ENCODE assay signal across 12 cellular contexts in the genomic region with DNA sequence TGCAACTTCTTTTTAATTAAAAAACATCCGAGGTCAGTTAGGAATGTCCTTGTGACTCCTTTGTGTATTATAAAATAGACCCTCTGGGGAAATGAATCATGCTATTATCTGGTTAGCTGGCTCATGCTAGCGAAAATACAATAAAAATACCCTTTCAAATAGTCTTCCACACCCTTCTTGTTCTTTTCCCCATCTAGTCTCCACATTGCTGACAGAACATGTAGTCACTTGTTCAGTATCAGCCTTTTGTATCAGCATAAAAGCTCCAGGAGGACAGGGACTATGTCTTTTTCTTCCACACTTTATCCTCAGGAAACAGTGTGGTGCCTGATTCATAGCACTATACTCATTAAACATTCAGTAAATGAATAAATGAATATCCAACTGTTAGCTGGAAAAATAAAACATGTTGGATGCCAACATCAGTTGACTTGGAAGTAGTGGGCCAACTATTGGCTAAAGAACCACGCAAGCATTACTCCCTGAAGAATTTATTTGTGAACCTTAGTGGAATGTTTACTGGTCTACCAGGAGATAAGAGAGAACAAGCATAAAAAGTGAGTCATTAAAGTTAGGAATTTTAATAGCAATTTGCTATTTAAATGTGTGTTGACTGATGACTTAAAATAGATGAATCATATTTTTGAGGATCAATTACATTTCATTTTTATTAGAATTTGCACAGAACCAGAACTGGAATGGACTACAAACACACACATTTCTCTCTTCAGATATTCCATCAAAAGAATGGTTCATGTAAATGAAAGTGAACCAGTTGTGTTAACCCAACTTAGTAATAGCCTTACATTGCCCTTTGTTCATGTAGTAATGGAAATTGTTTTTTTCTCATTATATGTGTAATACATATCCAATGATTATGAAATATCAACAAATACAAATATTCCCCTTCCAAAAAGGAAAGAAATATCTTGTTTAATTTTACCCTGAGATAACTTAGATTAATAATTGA.
DNase-seq lines count a peak whose midpoint lies in the region; ATAC-seq and TF ChIP-seq lines count a peak whose summit lies in the region.
"Had no signal": no experiment of that assay in that cellular context is flagged by ENCODE, and none has a peak within 500 bp of the region (broad histone marks: within the 10 kb centered on the region; RNA-seq: fewer than 3 reads in every experiment).

No MANE protein-coding gene starts in this region.

- peak; percentile 51 for ATAC-seq in left lung
- ATAC-seq in GM21390 (IDR thresholded peaks at IDR 0.05; ENCODE audit: unreplicated experiment), result no peak
- ATAC-seq in GM19395 (IDR thresholded peaks at IDR 0.05; ENCODE audit: unreplicated experiment), result no peak
- ATAC-seq in GM18520 (IDR thresholded peaks at IDR 0.05; ENCODE audit: unreplicated experiment), result no peak

- in situ Hi-C loops in mammary epithelial cell (cut with MboI; ENCODE audit: low sequenced_read_pairs in 2 of 2), result loop anchor here (5.0 kb wide), 2 partner anchors 44 to 126 kb away; no protein-coding TSS in a partner anchor

- intact Hi-C loops in A673 (cut with micrococcal nuclease; ENCODE audit: unreplicated experiment) (no loop called here), mammary epithelial cell (cut with micrococcal nuclease) (loop anchor here (1.0 to 5.0 kb wide), 6 partner anchors 9 to 129 kb away; a partner anchor contains a TSS), left lung (cut with DNase I) (no loop called here)

- no peak overlapping the region for H3K4me3 ChIP-seq in A673 (ENCODE audit: low read depth, low read length, poor library complexity, severe bottlenecking)
- peak overlapping the region in 1 of 3 experiments; percentile 25 for H3K4me3 ChIP-seq in mammary epithelial cell (replicated peaks in 1 of 3; ENCODE audit: insufficient read depth in 1 of 3, low read depth in 2 of 3, low read length in 3 of 3)
- H3K4me3 ChIP-seq in left lung, result no peak overlapping the region
- H3K4me3 ChIP-seq: SK-N-MC had no signal

- POLR2A ChIA-PET in A673 (lab: Charles Lee; ENCODE audit: low non-redundant PET), result no interaction called here

- WGBS in mammary epithelial cell (ENCODE audit: low coverage, missing lambda C conversion rate), result 0% methylated on average over 3 of the region's 3 CpGs

- H3K9me3 ChIP-seq in A673 (ENCODE audit: low read depth, low read length, poor library complexity, severe bottlenecking) (no peaks in the 10 kb centered on the region), mammary epithelial cell (replicated peaks; ENCODE audit: insufficient read depth, low read length) (no peaks in the 10 kb centered on the region), left lung (no peaks in the 10 kb centered on the region)

- H4K20me1 ChIP-seq in mammary epithelial cell (ENCODE audit: insufficient read depth, low read length), result no peaks in the 10 kb centered on the region

- H3K79me2 ChIP-seq in mammary epithelial cell (ENCODE audit: insufficient read depth, low read length), result no peaks in the 10 kb centered on the region

- no peak overlapping the region for H2AFZ ChIP-seq in mammary epithelial cell (ENCODE audit: low read depth, low read length)

- H3K9ac ChIP-seq in mammary epithelial cell (ENCODE audit: insufficient read depth, low read length), result peak overlapping the region; percentile 71

- DNase-seq in A673 (ENCODE audit: low spot score) (peak; percentile 64), HS-27A (ENCODE audit: low read depth) (peak; percentile 46), mammary epithelial cell (peak; percentile 98), left lung (no peak)
- no peak for DNase-seq in activated CD4-positive, CD25-positive, alpha-beta regulatory T cell (lab: John Stamatoyannopoulos, UW)
- DNase-seq: amygdala, NCI-H2081 had no signal

- H3K27ac ChIP-seq in A673 (ENCODE audit: low read depth, low read length, poor library complexity, severe bottlenecking) (no peak overlapping the region), mammary epithelial cell (ENCODE audit: insufficient read depth, low read depth, low read length) (peak overlapping the region; percentile 96), left lung (no peak overlapping the region)
- H3K27ac ChIP-seq: C4-2B, SK-N-MC had no signal

- no peaks in the 10 kb centered on the region for H3K27me3 ChIP-seq in A673 (replicated peaks; ENCODE audit: insufficient read depth, low read depth, low read length, poor library complexity)
- no peaks in the 10 kb centered on the region for H3K27me3 ChIP-seq in mammary epithelial cell (ENCODE audit: insufficient read depth, low read length)
- no peaks in the 10 kb centered on the region for H3K27me3 ChIP-seq in left lung

- TF ChIP-seq CTCF in A673 (conservative IDR thresholded peaks at IDR 0.05; ENCODE audit: low read depth, low read length) (no peak), mammary epithelial cell (conservative IDR thresholded peaks at IDR 0.05 in 1 of 2, IDR thresholded peaks at IDR 0.05 in 1 of 2; ENCODE audit: extremely low read depth in 1 of 2, insufficient read depth in 1 of 2, low read depth in 1 of 2, low read length in 2 of 2) (no peak), left lung (IDR thresholded peaks at IDR 0.05) (no peak)

- H3K4me1 ChIP-seq in A673 (ENCODE audit: insufficient read depth, low read length, poor library complexity, severe bottlenecking) (no peaks in the 10 kb centered on the region), mammary epithelial cell (ENCODE audit: insufficient read depth, low read length) (peaks cover 39% of the 10 kb centered on the region), left lung (no peaks in the 10 kb centered on the region)

- CTCF ChIA-PET in A673 (lab: Charles Lee) (no interaction called here), mammary epithelial cell (lab: Charles Lee; ENCODE audit: low non-redundant PET) (interaction anchor here (0.8 kb wide), 1 partner anchor 130 kb away, joined by 6 read pairs; a partner anchor contains a TSS)

- dilution Hi-C loops in mammary epithelial cell (cut with HindIII; ENCODE audit: low sequenced_read_pairs), result no loop called here

- peak overlapping the region; percentile 68 for H3K4me2 ChIP-seq in mammary epithelial cell (ENCODE audit: insufficient read depth, low read depth, low read length)

- H3K36me3 ChIP-seq in A673 (ENCODE audit: insufficient read depth, low read length, poor library complexity, severe bottlenecking) (no peaks in the 10 kb centered on the region), mammary epithelial cell (ENCODE audit: insufficient read depth, low read length) (no peaks in the 10 kb centered on the region), left lung (no peaks in the 10 kb centered on the region)

- BruUV-seq in A673 (replicated peaks; lab: Mats Ljungman, UMichigan) (no TSS peak), mammary epithelial cell (replicated peaks; lab: Mats Ljungman, UMichigan) (TSS peak; percentile 86)

Comparison
In these comparisons a context has a peak if more than half of its experiments do, and no peak if none do; other contexts are left out.
1. DNase-seq: peak in A673 (single experiment), HS-27A (single experiment) and mammary epithelial cell (single experiment); none in left lung (0 of 2) and activated CD4-positive, CD25-positive, alpha-beta regulatory T cell (0 of 4).